1 cellular context compared by ENCODE assay signal in the genomic region with DNA sequence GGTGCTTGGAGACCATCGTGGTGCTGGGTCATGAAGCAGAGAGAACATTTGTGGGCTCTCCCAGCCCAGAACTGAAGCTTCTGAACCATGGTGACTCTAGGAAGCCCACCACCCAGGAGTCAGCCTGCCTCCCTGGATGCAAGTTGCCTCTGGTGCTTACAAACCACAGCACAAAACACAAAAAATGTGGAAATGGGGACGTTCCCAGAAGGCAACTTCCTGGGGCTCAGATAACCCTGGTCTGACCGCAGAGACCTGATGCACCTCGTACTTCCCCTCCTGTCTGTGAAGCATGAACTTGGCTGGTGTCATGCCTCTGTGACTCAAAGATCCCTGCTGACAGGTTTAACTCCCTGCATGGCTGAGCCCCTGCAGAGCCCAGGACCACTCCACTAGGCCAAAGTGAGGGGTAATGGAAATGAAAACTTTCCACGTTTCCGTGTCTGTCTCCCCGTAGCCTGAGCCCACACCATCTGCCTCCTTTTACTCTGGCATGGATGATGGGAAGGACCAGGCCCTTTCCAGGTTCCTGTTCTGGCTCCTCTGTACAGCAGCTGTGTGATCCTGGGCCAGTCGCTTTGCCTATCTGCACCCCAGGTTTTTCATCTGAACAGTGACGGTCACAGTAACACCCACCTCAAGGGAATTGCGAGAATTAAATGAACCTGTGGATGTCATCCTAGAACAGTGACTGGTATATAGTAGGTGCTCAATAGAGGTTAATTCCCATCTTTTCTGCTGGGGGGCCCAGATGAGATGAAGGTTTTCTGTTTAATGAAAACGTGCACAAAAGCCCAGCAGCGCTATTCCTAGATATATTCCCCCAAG.
A peak's percentile ranks its signal among the peaks of the same experiment; 100 is the strongest.
TF ChIP-seq lines count a peak whose summit lies in the region.

No MANE protein-coding gene starts in this region.

TF ChIP-seq in K562, 482 proteins besides CTCF, POLR2A, EP300 and RAD21 (continued from another document and continues in another):
- TF ChIP-seq, protein P1, sequence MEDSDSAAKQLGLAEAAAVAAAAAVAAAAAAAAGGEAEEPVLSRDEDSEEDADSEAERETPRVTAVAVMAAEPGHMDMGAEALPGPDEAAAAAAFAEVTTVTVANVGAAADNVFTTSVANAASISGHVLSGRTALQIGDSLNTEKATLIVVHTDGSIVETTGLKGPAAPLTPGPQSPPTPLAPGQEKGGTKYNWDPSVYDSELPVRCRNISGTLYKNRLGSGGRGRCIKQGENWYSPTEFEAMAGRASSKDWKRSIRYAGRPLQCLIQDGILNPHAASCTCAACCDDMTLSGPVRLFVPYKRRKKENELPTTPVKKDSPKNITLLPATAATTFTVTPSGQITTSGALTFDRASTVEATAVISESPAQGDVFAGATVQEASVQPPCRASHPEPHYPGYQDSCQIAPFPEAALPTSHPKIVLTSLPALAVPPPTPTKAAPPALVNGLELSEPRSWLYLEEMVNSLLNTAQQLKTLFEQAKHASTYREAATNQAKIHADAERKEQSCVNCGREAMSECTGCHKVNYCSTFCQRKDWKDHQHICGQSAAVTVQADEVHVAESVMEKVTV (CRISPR knock-in tag; IDR thresholded peaks at IDR 0.05): no peak
- TF ChIP-seq RBBP5 (IDR thresholded peaks at IDR 0.05; ENCODE audit: borderline replicate concordance, insufficient read depth, low read length, poor library complexity, severe bottlenecking) (peak; percentile 42), DMBX1 (CRISPR knock-in tag; IDR thresholded peaks at IDR 0.05; ENCODE audit: borderline replicate concordance) (peak; percentile 57; the same call in 1 of the 2 replicates), KLF13 (tag; IDR thresholded peaks at IDR 0.05; ENCODE audit: borderline replicate concordance, low read depth) (no peak), RNF2 (IDR thresholded peaks at IDR 0.05) (peak; percentile 24; the same call in 1 of the 2 replicates), HCFC1 (IDR thresholded peaks at IDR 0.05; ENCODE audit: low read depth, low read length) (no peak), CBFB (CRISPR knock-in tag; IDR thresholded peaks at IDR 0.05) (peak; percentile 34; the same call in 1 of the 2 replicates), SPI1 (IDR thresholded peaks at IDR 0.05; ENCODE audit: borderline replicate concordance, low read depth, low read length) (peak; percentile 83), COPS2 (conservative IDR thresholded peaks at IDR 0.05) (no peak), SUPT5H (IDR thresholded peaks at IDR 0.05) (no peak), SIRT6 (IDR thresholded peaks at IDR 0.05; ENCODE audit: low read depth, low read length) (no peak), SMARCE1 (IDR thresholded peaks at IDR 0.05) (peak; percentile 35; the same call in 1 of the 2 replicates), SETDB1 (IDR thresholded peaks at IDR 0.05; ENCODE audit: low read length) (no peak), RCOR1 (IDR thresholded peaks at IDR 0.05; ENCODE audit: borderline replicate concordance in 1 of 2, low read depth in 2 of 2, low read length in 2 of 2) (peak in 1 of 2 experiments; percentile 63; a peak in 1 of 4 replicates), MTA1 (IDR thresholded peaks at IDR 0.05; ENCODE audit: borderline replicate concordance) (no peak), NR2F6 (CRISPR knock-in tag; IDR thresholded peaks at IDR 0.05) (no peak), FOXP1 (CRISPR knock-in tag; IDR thresholded peaks at IDR 0.05) (no peak), ZFP36 (IDR thresholded peaks at IDR 0.05; ENCODE audit: low read depth, low read length, partially characterized antibody) (peak; percentile 2)
- TF ChIP-seq, protein P2, sequence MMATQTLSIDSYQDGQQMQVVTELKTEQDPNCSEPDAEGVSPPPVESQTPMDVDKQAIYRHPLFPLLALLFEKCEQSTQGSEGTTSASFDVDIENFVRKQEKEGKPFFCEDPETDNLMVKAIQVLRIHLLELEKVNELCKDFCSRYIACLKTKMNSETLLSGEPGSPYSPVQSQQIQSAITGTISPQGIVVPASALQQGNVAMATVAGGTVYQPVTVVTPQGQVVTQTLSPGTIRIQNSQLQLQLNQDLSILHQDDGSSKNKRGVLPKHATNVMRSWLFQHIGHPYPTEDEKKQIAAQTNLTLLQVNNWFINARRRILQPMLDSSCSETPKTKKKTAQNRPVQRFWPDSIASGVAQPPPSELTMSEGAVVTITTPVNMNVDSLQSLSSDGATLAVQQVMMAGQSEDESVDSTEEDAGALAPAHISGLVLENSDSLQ (IDR thresholded peaks at IDR 0.05): peak; percentile 56
- TF ChIP-seq, protein P3, sequence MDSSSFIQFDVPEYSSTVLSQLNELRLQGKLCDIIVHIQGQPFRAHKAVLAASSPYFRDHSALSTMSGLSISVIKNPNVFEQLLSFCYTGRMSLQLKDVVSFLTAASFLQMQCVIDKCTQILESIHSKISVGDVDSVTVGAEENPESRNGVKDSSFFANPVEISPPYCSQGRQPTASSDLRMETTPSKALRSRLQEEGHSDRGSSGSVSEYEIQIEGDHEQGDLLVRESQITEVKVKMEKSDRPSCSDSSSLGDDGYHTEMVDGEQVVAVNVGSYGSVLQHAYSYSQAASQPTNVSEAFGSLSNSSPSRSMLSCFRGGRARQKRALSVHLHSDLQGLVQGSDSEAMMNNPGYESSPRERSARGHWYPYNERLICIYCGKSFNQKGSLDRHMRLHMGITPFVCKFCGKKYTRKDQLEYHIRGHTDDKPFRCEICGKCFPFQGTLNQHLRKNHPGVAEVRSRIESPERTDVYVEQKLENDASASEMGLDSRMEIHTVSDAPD (CRISPR knock-in tag; IDR thresholded peaks at IDR 0.05): no peak
- TF ChIP-seq, protein P4, sequence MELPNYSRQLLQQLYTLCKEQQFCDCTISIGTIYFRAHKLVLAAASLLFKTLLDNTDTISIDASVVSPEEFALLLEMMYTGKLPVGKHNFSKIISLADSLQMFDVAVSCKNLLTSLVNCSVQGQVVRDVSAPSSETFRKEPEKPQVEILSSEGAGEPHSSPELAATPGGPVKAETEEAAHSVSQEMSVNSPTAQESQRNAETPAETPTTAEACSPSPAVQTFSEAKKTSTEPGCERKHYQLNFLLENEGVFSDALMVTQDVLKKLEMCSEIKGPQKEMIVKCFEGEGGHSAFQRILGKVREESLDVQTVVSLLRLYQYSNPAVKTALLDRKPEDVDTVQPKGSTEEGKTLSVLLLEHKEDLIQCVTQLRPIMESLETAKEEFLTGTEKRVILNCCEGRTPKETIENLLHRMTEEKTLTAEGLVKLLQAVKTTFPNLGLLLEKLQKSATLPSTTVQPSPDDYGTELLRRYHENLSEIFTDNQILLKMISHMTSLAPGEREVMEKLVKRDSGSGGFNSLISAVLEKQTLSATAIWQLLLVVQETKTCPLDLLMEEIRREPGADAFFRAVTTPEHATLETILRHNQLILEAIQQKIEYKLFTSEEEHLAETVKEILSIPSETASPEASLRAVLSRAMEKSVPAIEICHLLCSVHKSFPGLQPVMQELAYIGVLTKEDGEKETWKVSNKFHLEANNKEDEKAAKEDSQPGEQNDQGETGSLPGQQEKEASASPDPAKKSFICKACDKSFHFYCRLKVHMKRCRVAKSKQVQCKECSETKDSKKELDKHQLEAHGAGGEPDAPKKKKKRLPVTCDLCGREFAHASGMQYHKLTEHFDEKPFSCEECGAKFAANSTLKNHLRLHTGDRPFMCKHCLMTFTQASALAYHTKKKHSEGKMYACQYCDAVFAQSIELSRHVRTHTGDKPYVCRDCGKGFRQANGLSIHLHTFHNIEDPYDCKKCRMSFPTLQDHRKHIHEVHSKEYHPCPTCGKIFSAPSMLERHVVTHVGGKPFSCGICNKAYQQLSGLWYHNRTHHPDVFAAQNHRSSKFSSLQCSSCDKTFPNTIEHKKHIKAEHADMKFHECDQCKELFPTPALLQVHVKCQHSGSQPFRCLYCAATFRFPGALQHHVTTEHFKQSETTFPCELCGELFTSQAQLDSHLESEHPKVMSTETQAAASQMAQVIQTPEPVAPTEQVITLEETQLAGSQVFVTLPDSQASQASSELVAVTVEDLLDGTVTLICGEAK (IDR thresholded peaks at IDR 0.05): peak; percentile 36; the same call in 1 of the 2 replicates
- TF ChIP-seq, protein P4 (CRISPR knock-in tag; IDR thresholded peaks at IDR 0.05): no peak
- TF ChIP-seq, protein P5, sequence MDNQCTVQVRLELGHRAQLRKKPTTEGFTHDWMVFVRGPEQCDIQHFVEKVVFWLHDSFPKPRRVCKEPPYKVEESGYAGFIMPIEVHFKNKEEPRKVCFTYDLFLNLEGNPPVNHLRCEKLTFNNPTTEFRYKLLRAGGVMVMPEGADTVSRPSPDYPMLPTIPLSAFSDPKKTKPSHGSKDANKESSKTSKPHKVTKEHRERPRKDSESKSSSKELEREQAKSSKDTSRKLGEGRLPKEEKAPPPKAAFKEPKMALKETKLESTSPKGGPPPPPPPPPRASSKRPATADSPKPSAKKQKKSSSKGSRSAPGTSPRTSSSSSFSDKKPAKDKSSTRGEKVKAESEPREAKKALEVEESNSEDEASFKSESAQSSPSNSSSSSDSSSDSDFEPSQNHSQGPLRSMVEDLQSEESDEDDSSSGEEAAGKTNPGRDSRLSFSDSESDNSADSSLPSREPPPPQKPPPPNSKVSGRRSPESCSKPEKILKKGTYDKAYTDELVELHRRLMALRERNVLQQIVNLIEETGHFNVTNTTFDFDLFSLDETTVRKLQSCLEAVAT (IDR thresholded peaks at IDR 0.05): 0 out of 4 replicates have a peak, but pooled peaks of 1 of the 2 experiments have one; percentile 30
- TF ChIP-seq, protein P6, sequence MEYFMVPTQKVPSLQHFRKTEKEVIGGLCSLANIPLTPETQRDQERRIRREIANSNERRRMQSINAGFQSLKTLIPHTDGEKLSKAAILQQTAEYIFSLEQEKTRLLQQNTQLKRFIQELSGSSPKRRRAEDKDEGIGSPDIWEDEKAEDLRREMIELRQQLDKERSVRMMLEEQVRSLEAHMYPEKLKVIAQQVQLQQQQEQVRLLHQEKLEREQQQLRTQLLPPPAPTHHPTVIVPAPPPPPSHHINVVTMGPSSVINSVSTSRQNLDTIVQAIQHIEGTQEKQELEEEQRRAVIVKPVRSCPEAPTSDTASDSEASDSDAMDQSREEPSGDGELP (CRISPR knock-in tag; IDR thresholded peaks at IDR 0.05; ENCODE audit: borderline replicate concordance): peak; percentile 51; the same call in 1 of the 2 replicates
- TF ChIP-seq, protein P7, sequence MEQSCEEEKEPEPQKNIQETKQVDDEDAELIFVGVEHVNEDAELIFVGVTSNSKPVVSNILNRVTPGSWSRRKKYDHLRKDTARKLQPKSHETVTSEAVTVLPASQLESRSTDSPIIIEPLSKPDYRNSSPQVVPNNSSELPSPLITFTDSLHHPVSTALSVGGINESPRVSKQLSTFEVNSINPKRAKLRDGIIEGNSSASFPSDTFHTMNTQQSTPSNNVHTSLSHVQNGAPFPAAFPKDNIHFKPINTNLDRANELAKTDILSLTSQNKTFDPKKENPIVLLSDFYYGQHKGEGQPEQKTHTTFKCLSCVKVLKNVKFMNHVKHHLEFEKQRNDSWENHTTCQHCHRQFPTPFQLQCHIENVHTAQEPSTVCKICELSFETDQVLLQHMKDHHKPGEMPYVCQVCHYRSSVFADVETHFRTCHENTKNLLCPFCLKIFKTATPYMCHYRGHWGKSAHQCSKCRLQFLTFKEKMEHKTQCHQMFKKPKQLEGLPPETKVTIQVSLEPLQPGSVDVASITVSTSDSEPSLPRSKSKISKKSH (CRISPR knock-in tag; IDR thresholded peaks at IDR 0.05): no peak
- TF ChIP-seq, protein P8, sequence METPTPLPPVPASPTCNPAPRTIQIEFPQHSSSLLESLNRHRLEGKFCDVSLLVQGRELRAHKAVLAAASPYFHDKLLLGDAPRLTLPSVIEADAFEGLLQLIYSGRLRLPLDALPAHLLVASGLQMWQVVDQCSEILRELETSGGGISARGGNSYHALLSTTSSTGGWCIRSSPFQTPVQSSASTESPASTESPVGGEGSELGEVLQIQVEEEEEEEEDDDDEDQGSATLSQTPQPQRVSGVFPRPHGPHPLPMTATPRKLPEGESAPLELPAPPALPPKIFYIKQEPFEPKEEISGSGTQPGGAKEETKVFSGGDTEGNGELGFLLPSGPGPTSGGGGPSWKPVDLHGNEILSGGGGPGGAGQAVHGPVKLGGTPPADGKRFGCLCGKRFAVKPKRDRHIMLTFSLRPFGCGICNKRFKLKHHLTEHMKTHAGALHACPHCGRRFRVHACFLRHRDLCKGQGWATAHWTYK (CRISPR knock-in tag; IDR thresholded peaks at IDR 0.05): no peak
- TF ChIP-seq, protein P9, sequence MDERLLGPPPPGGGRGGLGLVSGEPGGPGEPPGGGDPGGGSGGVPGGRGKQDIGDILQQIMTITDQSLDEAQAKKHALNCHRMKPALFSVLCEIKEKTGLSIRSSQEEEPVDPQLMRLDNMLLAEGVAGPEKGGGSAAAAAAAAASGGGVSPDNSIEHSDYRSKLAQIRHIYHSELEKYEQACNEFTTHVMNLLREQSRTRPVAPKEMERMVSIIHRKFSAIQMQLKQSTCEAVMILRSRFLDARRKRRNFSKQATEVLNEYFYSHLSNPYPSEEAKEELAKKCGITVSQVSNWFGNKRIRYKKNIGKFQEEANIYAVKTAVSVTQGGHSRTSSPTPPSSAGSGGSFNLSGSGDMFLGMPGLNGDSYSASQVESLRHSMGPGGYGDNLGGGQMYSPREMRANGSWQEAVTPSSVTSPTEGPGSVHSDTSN (CRISPR knock-in tag; IDR thresholded peaks at IDR 0.05; ENCODE audit: low read depth): no peak
- TF ChIP-seq, protein P9 (tag; conservative IDR thresholded peaks at IDR 0.05; ENCODE audit: low read depth): peak; percentile 13; the same call in 1 of the 2 replicates
